Comparison of ENCODE assay signal across 9 cellular contexts in the genomic region with DNA sequence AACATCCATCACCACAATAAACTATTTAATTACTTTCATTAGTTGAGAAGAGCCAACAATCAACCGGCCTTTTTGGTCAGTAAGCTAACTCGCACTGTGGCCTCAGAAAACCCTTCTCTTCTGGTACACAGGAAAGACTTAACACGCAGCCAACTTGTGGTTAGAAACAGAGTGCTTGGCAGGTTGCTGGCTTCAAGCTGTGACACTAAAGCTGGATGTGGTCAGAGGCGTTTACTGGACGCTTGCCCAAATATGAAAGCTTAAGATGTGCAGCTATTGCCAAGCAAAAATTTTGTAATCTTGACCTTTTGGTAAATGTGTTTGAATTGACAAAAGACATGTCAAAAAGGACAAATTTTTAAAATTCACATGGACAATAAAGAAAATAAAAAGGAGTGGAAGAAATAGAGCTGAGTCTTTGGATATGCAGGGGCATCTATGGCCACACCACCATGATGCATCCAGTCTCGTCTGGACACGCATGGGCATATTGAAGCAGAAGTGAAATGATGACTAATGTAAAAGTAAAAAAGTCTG. TPM values are rescaled to one million over a fixed set of nuclear protein-coding genes. Genes with fewer than 3 reads are reported as not detected.
DNase-seq lines count a peak whose midpoint lies in the region; ATAC-seq, FAIRE-seq and TF ChIP-seq lines count a peak whose summit lies in the region.
"Had no signal": no experiment of that assay in that cellular context is flagged by ENCODE, and none has a peak within 500 bp of the region (broad histone marks: within the 10 kb centered on the region; RNA-seq: fewer than 3 reads in every experiment).

No MANE protein-coding gene starts in this region.

- no peak for TF ChIP-seq POLR2A in spleen (IDR thresholded peaks at IDR 0.05)

- no peaks in the 10 kb centered on the region for H4K20me1 ChIP-seq in BLaER1

- FAIRE-seq in RCC 7860 (lab: Jason Lieb, UNC), result peak; percentile 93
- FAIRE-seq: H1 had no signal

- intact Hi-C loops in spleen (cut with DNase I; ENCODE audit: low total_unique reads), result no loop called here

- H3K27me3 ChIP-seq in BLaER1 (no peaks in the 10 kb centered on the region), spleen (replicated peaks in 1 of 7) (no peaks in the 10 kb centered on the region)
- no peaks in the 10 kb centered on the region for H3K27me3 ChIP-seq in effector memory CD4-positive, alpha-beta T cell (replicated peaks; ENCODE audit: control insufficient read depth, insufficient read depth, low read length, poor library complexity, severe bottlenecking)

- H3K9me3 ChIP-seq in BLaER1 (no peaks in the 10 kb centered on the region), spleen (no peaks in the 10 kb centered on the region)
- H3K9me3 ChIP-seq in effector memory CD4-positive, alpha-beta T cell (ENCODE audit: control insufficient read depth, low read length), result no peaks in the 10 kb centered on the region

- H3K4me1 ChIP-seq in BLaER1, result peaks cover 81% of the 10 kb centered on the region
- H3K4me1 ChIP-seq in spleen, result peaks cover 0 to 54% (median 21%) of the 10 kb centered on the region in 6 donors
- no peaks in the 10 kb centered on the region for H3K4me1 ChIP-seq in effector memory CD4-positive, alpha-beta T cell (ENCODE audit: control insufficient read depth, insufficient read depth, low read length, poor library complexity, severe bottlenecking)

- H3K4me2 ChIP-seq in BLaER1, result peak overlapping the region; percentile 64

- no peak overlapping the region for H3K9ac ChIP-seq in BLaER1

- no peak overlapping the region for H3K4me3 ChIP-seq in BLaER1
- H3K4me3 ChIP-seq in spleen, result no peak overlapping the region
- H3K4me3 ChIP-seq in effector memory CD4-positive, alpha-beta T cell (ENCODE audit: insufficient read depth, low read depth, low read length, poor library complexity, severe bottlenecking), result no peak overlapping the region

- DNase-seq in RCC 7860 (ENCODE audit: low spot score) (peak; percentile 78), fibroblast of the conjunctiva (ENCODE audit: low read depth) (peak; percentile 96), spleen (no peak), NCI-H2171 treated with DMSO at 0.1 percent for 48 hours (lab: John Stamatoyannopoulos, UW) (no peak)
- DNase-seq in effector memory CD4-positive, alpha-beta T cell, result no peak

- 16 to 25% (median 24%) methylated on average over 7 of the region's 7 CpGs for WGBS in spleen, 5 donors

- TF ChIP-seq CTCF in spleen (IDR thresholded peaks at IDR 0.05 in 8 of 11, conservative IDR thresholded peaks at IDR 0.05 in 3 of 11), result no peak

- H3K27ac ChIP-seq in BLaER1 (no peak overlapping the region), spleen (peak overlapping the region in 6 of 8 donors; percentile 3 to 75 (median 43))
- H3K27ac ChIP-seq in effector memory CD4-positive, alpha-beta T cell (ENCODE audit: insufficient read depth, low read length, poor library complexity, severe bottlenecking), result no peak overlapping the region

- H3K36me3 ChIP-seq in BLaER1 (no peaks in the 10 kb centered on the region), spleen (no peaks in the 10 kb centered on the region)
- no peaks in the 10 kb centered on the region for H3K36me3 ChIP-seq in effector memory CD4-positive, alpha-beta T cell (ENCODE audit: control insufficient read depth, insufficient read depth, low read length)

- ATAC-seq in GM19372 (IDR thresholded peaks at IDR 0.05; ENCODE audit: low read depth, unreplicated experiment) (peak; percentile 58), HG03460 (IDR thresholded peaks at IDR 0.05; ENCODE audit: unreplicated experiment) (peak; percentile 80)

RNA-seq across cellular contexts. Expression of a gene that starts 2.6 kb away (rescaled TPM):
- total RNA-seq in spleen, result 10 to 100 TPM; 30.5 to 64.6 (median 39.9) TPM
- polyA plus RNA-seq in spleen, result 10 to 100 TPM; 12.3 to 78.1 (median 45.9) TPM
- total RNA-seq: H1 had no signal
- polyA plus RNA-seq: H1 had no signal

RNA-seq across cellular contexts. Expression of a gene that starts 17.1 kb away (rescaled TPM):
- 10 to 100 TPM in 3 of 7 donors, 1 to 10 TPM in 4; 4.1 to 14.6 (median 6.7) TPM for total RNA-seq in spleen
- polyA plus RNA-seq in spleen, result under 1 TPM; 0.22 to 0.52 (median 0.28) TPM
- total RNA-seq: H1 had no signal
- polyA plus RNA-seq: H1 had no signal

RNA-seq across cellular contexts. Expression of a gene that starts 27.9 kb away (rescaled TPM):
- 1 to 10 TPM in 6 of 7 donors, under 1 TPM in 1; 0.76 to 5.8 (median 2.4) TPM for total RNA-seq in spleen
- polyA plus RNA-seq in spleen, result 1 to 10 TPM in 1 of 3 donors, under 1 TPM in 2; 0.13 to 2.7 (median 0.98) TPM
- total RNA-seq: H1 had no signal
- polyA plus RNA-seq: H1 had no signal

RNA-seq across cellular contexts. Expression of a gene that starts 43.3 kb away (rescaled TPM):
- total RNA-seq in spleen, result 10 to 100 TPM in 2 of 7 donors, 1 to 10 TPM in 5; 2.6 to 20.8 (median 5.0) TPM
- polyA plus RNA-seq in spleen, result 1 to 10 TPM; 1.4 to 1.9 (median 1.5) TPM
- total RNA-seq: H1 had no signal
- polyA plus RNA-seq: H1 had no signal

Comparison
In these comparisons a context has a peak if more than half of its experiments do, and no peak if none do; other contexts are left out.
1. H3K27ac ChIP-seq: peak in spleen (6 of 8); none in BLaER1 (single experiment) and effector memory CD4-positive, alpha-beta T cell (single experiment).
2. DNase-seq: peak in RCC 7860 (single experiment) and fibroblast of the conjunctiva (single experiment); none in spleen (single experiment), NCI-H2171 treated with DMSO at 0.1 percent for 48 hours (single experiment) and effector memory CD4-positive, alpha-beta T cell (0 of 3).